ENCODE assay signal across 9 cellular contexts in genomic region chr2:38074775-38075435, GRCh38. TPM values are rescaled to one million over a fixed set of nuclear protein-coding genes. Genes with fewer than 3 reads are reported as not detected.
DNase-seq lines count a peak whose midpoint lies in the region; ATAC-seq and TF ChIP-seq lines count a peak whose summit lies in the region.
"Had no signal": no experiment of that assay in that cellular context is flagged by ENCODE, and none has a peak within 500 bp of the region (broad histone marks: within the 10 kb centered on the region; RNA-seq: fewer than 3 reads in every experiment).

No MANE protein-coding gene starts in this region.

- no peaks in the 10 kb centered on the region for H3K36me3 ChIP-seq in mammary epithelial cell (ENCODE audit: insufficient read depth, low read length)
- no peaks in the 10 kb centered on the region for H3K36me3 ChIP-seq in suprapubic skin
- H3K36me3 ChIP-seq: pancreas had no signal

- no TSS peak for BruUV-seq in mammary epithelial cell (replicated peaks; lab: Mats Ljungman, UMichigan)

- TF ChIP-seq CTCF in mammary epithelial cell (conservative IDR thresholded peaks at IDR 0.05 in 1 of 2, IDR thresholded peaks at IDR 0.05 in 1 of 2; ENCODE audit: extremely low read depth in 1 of 2, insufficient read depth in 1 of 2, low read depth in 1 of 2, low read length in 2 of 2) (no peak), suprapubic skin (IDR thresholded peaks at IDR 0.05) (no peak)

- H3K9me3 ChIP-seq in mammary epithelial cell (replicated peaks; ENCODE audit: insufficient read depth, low read length) (no peaks in the 10 kb centered on the region), suprapubic skin (no peaks in the 10 kb centered on the region)
- H3K9me3 ChIP-seq: pancreas had no signal

- in situ Hi-C loops in mammary epithelial cell (cut with MboI; ENCODE audit: low sequenced_read_pairs in 2 of 2), result no loop called here

- WGBS in mammary epithelial cell (ENCODE audit: low coverage, missing lambda C conversion rate), result 13% methylated on average over 23 of the region's 76 CpGs
- 13% methylated on average over 13 of the region's 76 CpGs for WGBS in suprapubic skin

- peaks cover 56% of the 10 kb centered on the region for H3K27me3 Mint-ChIP-seq in activated CD4-positive, alpha-beta T cell treated with anti-CD3 and anti-CD28 coated beads for 36 hours

- H3K4me3 ChIP-seq in mammary epithelial cell (replicated peaks in 1 of 3; ENCODE audit: insufficient read depth in 1 of 3, low read depth in 2 of 3, low read length in 3 of 3) (peak overlapping the region; percentile 21 to 54 (median 41)), suprapubic skin (peak overlapping the region; percentile 76)

- POLR2A ChIA-PET in activated CD4-positive, alpha-beta T cell treated with anti-CD3 and anti-CD28 coated beads for 36 hours (lab: Charles Lee), result no interaction called here

- no peaks in the 10 kb centered on the region for H3K79me2 ChIP-seq in mammary epithelial cell (ENCODE audit: insufficient read depth, low read length)

- no peak for ATAC-seq in activated CD4-positive, alpha-beta T cell treated with anti-CD3 and anti-CD28 coated beads for 36 hours

- CTCF ChIA-PET in activated CD4-positive, alpha-beta T cell treated with anti-CD3 and anti-CD28 coated beads for 36 hours (lab: Charles Lee), result no interaction called here
- CTCF ChIA-PET in mammary epithelial cell (lab: Charles Lee; ENCODE audit: low non-redundant PET), result no interaction called here

- no peak overlapping the region for H3K9ac ChIP-seq in mammary epithelial cell (ENCODE audit: insufficient read depth, low read length)

- DNase-seq in activated CD4-positive, alpha-beta T cell treated with anti-CD3 and anti-CD28 coated beads for 36 hours, result peak; percentile 42
- DNase-seq in activated CD4-positive, alpha-beta T cell treated with anti-CD3 and anti-CD28 coated beads for 1 hour, result no peak
- no peak for DNase-seq in mammary epithelial cell
- DNase-seq in kidney tubule cell (ENCODE audit: low spot score), result peak; percentile 35
- DNase-seq in suprapubic skin (ENCODE audit: low spot score in 2 of 2), result no peak
- no peak for DNase-seq in LoVo (ENCODE audit: low spot score)
- DNase-seq in SK-N-DZ (ENCODE audit: low spot score), result no peak
- DNase-seq in SKM-1 treated with dmso at 0.1 percent for 144 hours (lab: John Stamatoyannopoulos, UW; ENCODE audit: unreplicated experiment), result no peak

- H3K4me1 ChIP-seq in mammary epithelial cell (ENCODE audit: insufficient read depth, low read length), result peaks cover 30% of the 10 kb centered on the region
- H3K4me1 ChIP-seq in suprapubic skin, result peaks cover 41% of the 10 kb centered on the region
- H3K4me1 ChIP-seq: pancreas had no signal

- H3K27me3 ChIP-seq in mammary epithelial cell (ENCODE audit: insufficient read depth, low read length), result no peaks in the 10 kb centered on the region
- H3K27me3 ChIP-seq in suprapubic skin, result peaks cover 20% of the 10 kb centered on the region
- H3K27me3 ChIP-seq: pancreas had no signal

- peak overlapping the region; percentile 51 for H3K4me3 Mint-ChIP-seq in activated CD4-positive, alpha-beta T cell treated with anti-CD3 and anti-CD28 coated beads for 36 hours

- dilution Hi-C loops in mammary epithelial cell (cut with HindIII; ENCODE audit: low sequenced_read_pairs), result loop anchor here (5.0 kb wide), 2 partner anchors 53 to 92 kb away; no protein-coding TSS in a partner anchor

- H4K20me1 ChIP-seq in mammary epithelial cell (ENCODE audit: insufficient read depth, low read length), result no peaks in the 10 kb centered on the region

- peak overlapping the region; percentile 94 for H3K4me2 ChIP-seq in mammary epithelial cell (ENCODE audit: insufficient read depth, low read depth, low read length)

- H3K36me3 Mint-ChIP-seq in activated CD4-positive, alpha-beta T cell treated with anti-CD3 and anti-CD28 coated beads for 36 hours (ENCODE audit: low read depth), result peaks cover 2% of the 10 kb centered on the region

- H3K27ac Mint-ChIP-seq in activated CD4-positive, alpha-beta T cell treated with anti-CD3 and anti-CD28 coated beads for 36 hours, result no peak overlapping the region

- peak overlapping the region; percentile 88 for H2AFZ ChIP-seq in mammary epithelial cell (ENCODE audit: low read depth, low read length)

- no peaks in the 10 kb centered on the region for H3K9me3 Mint-ChIP-seq in activated CD4-positive, alpha-beta T cell treated with anti-CD3 and anti-CD28 coated beads for 36 hours (ENCODE audit: low read depth)

- TF ChIP-seq EP300 in suprapubic skin (IDR thresholded peaks at IDR 0.05), result no peak

- peaks cover 24% of the 10 kb centered on the region for H3K4me1 Mint-ChIP-seq in activated CD4-positive, alpha-beta T cell treated with anti-CD3 and anti-CD28 coated beads for 36 hours

- H3K27ac ChIP-seq in mammary epithelial cell (ENCODE audit: insufficient read depth, low read depth, low read length) (no peak overlapping the region), suprapubic skin (peak overlapping the region; percentile 93)

- TF ChIP-seq POLR2A in suprapubic skin (IDR thresholded peaks at IDR 0.05), result no peak

- intact Hi-C loops in activated CD4-positive, alpha-beta T cell treated with anti-CD3 and anti-CD28 coated beads for 36 hours (cut with DNase I, micrococcal nuclease), result loop anchor here (5.0 to 10.0 kb wide), 4 partner anchors 38 to 698 kb away; no protein-coding TSS in a partner anchor
- intact Hi-C loops in mammary epithelial cell (cut with micrococcal nuclease), result loop anchor here (5.0 to 10.0 kb wide), 2 partner anchors 180 to 432 kb away; no protein-coding TSS in a partner anchor

RNA-seq across cellular contexts. Expression of gene CYP1B1, which starts 1.0 kb away (rescaled TPM):
- total RNA-seq in activated CD4-positive, alpha-beta T cell treated with anti-CD3 and anti-CD28 coated beads for 36 hours, result 1 to 10 TPM; 6.3 TPM
- total RNA-seq in mammary epithelial cell (100 to 1,000 TPM in 1 of 2 donors, 10 to 100 TPM in 1; 13.8 to 317 TPM), suprapubic skin (10 to 100 TPM; 10.7 to 19.6 (median 12.8) TPM)
- 4.1 TPM for polyA plus RNA-seq in mammary epithelial cell
- polyA minus RNA-seq in mammary epithelial cell, result 7.2 TPM
- polyA plus RNA-seq in SK-N-DZ (2014; cell fraction: cytosol; rRNA removed), result 0.38 and 0.73 TPM in 2 replicates
- 0.76 and 1.0 TPM in 2 replicates for polyA plus RNA-seq in SK-N-DZ (2014; cell fraction: nucleus; rRNA removed)

Comparison
In these comparisons a context has a peak if more than half of its experiments do, and no peak if none do; other contexts are left out.
1. DNase-seq: peak in activated CD4-positive, alpha-beta T cell treated with anti-CD3 and anti-CD28 coated beads for 36 hours (single experiment) and kidney tubule cell (single experiment); none in activated CD4-positive, alpha-beta T cell treated with anti-CD3 and anti-CD28 coated beads for 1 hour (single experiment), mammary epithelial cell (single experiment), suprapubic skin (0 of 2), LoVo (single experiment), SK-N-DZ (single experiment) and SKM-1 treated with dmso at 0.1 percent for 144 hours (single experiment).